Comparison of ENCODE assay signal across 14 cellular contexts in the genomic region with DNA sequence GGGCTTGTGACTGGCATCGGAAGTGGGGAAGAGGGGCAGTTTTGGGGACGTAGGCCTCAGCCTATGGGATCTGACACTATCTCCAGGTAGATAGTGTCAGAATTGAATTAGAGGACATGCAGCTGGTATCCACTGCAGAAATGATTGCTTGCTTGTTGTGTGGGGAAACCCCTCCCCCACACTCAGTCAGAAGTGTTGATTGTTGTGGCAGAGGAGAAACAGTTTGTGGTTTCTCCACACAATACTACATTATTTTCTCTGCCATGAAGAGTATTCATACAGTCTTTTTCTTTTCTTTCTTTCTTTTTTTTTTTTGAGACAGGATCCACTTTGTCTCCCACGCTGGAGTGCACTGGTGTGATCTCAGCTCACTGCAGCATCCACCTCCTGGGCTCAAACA.
DNase-seq lines count a peak whose midpoint lies in the region; ATAC-seq and TF ChIP-seq lines count a peak whose summit lies in the region.
"Had no signal": no experiment of that assay in that cellular context is flagged by ENCODE, and none has a peak within 500 bp of the region (broad histone marks: within the 10 kb centered on the region; RNA-seq: fewer than 3 reads in every experiment).

No MANE protein-coding gene starts in this region.

- no peaks in the 10 kb centered on the region for H4K20me1 ChIP-seq in BLaER1 treated with 17β-estradiol and CSF1 and Interleukin-3, amounts not matched to agents 10 nM and 100 nM

- H3K4me3 Mint-ChIP-seq in T-helper 17 cell, result no peak overlapping the region
- H3K4me3 Mint-ChIP-seq: H9 had no signal

- H3K4me1 Mint-ChIP-seq in T-helper 17 cell, result peaks cover 13% of the 10 kb centered on the region

- ATAC-seq in GM18868 (IDR thresholded peaks at IDR 0.05; ENCODE audit: unreplicated experiment) (peak; percentile 25), T-helper 17 cell (peak; percentile 67), mucosa of descending colon (no peak), HG02623 (IDR thresholded peaks at IDR 0.05; ENCODE audit: unreplicated experiment) (no peak)
- ATAC-seq: body of pancreas, gastrocnemius medialis had no signal

- H3K36me3 ChIP-seq in BLaER1 treated with 17β-estradiol and CSF1 and Interleukin-3, amounts not matched to agents 10 nM and 100 nM, result no peaks in the 10 kb centered on the region
- H3K36me3 ChIP-seq in mucosa of descending colon (ENCODE audit: low read depth), result no peaks in the 10 kb centered on the region
- H3K36me3 ChIP-seq: gastrocnemius medialis, MG63 had no signal

- no peak overlapping the region for H3K27ac Mint-ChIP-seq in T-helper 17 cell

- no peaks in the 10 kb centered on the region for H3K27me3 Mint-ChIP-seq in T-helper 17 cell

- H3K9me3 ChIP-seq in BLaER1 treated with 17β-estradiol and CSF1 and Interleukin-3, amounts not matched to agents 10 nM and 100 nM (replicated peaks in 1 of 11), result no peaks in the 10 kb centered on the region
- H3K9me3 ChIP-seq in T-helper 17 cell (ENCODE audit: control insufficient read depth, low read length, poor library complexity, severe bottlenecking), result no peaks in the 10 kb centered on the region
- no peaks in the 10 kb centered on the region for H3K9me3 ChIP-seq in mucosa of descending colon
- H3K9me3 ChIP-seq: body of pancreas, gastrocnemius medialis, MG63 had no signal

- no peaks in the 10 kb centered on the region for H3K36me3 Mint-ChIP-seq in T-helper 17 cell (ENCODE audit: low read depth)

- no peak for TF ChIP-seq CTCF in mucosa of descending colon (IDR thresholded peaks at IDR 0.05)

- DNase-seq in T-helper 17 cell (no peak), hippocampal formation (lab: John Stamatoyannopoulos, UW) (peak; percentile 7 to 12), mucosa of descending colon (no peak), A172 (ENCODE audit: low spot score) (no peak)
- DNase-seq: body of pancreas; effector CD4-positive, alpha-beta T cell; gastrocnemius medialis; H9; MG63; stimulated activated CD4-positive, alpha-beta T cell treated with anti-CD3 and anti-CD28 coated beads, Interleukin-2, amount 100 ng/mL, for 24 hours had no signal

- H3K4me1 ChIP-seq in BLaER1 treated with 17β-estradiol and CSF1 and Interleukin-3, amounts not matched to agents 10 nM and 100 nM, result peaks cover 13 to 41% (median 30%) of the 10 kb centered on the region in 10 experiments
- H3K4me1 ChIP-seq in mucosa of descending colon (ENCODE audit: low read depth), result no peaks in the 10 kb centered on the region

- no peak overlapping the region for H3K27ac ChIP-seq in BLaER1 treated with 17β-estradiol and CSF1 and Interleukin-3, amounts not matched to agents 10 nM and 100 nM
- H3K27ac ChIP-seq: body of pancreas, gastrocnemius medialis, SK-N-MC had no signal

- intact Hi-C loops in mucosa of descending colon (cut with DNase I, micrococcal nuclease), result no loop called here

- no peaks in the 10 kb centered on the region for H3K27me3 ChIP-seq in BLaER1 treated with 17β-estradiol and CSF1 and Interleukin-3, amounts not matched to agents 10 nM and 100 nM
- H3K27me3 ChIP-seq: body of pancreas, gastrocnemius medialis, MG63 had no signal

- H3K9ac ChIP-seq in BLaER1 treated with 17β-estradiol and CSF1 and Interleukin-3, amounts not matched to agents 10 nM and 100 nM, result no peak overlapping the region

- H3K4me2 ChIP-seq in BLaER1 treated with 17β-estradiol and CSF1 and Interleukin-3, amounts not matched to agents 10 nM and 100 nM, result peak overlapping the region in 10 of 11 experiments; percentile 9 to 53 (median 34); a peak in 14 of 22 replicates

- no peak overlapping the region for H3K4me3 ChIP-seq in BLaER1 treated with 17β-estradiol and CSF1 and Interleukin-3, amounts not matched to agents 10 nM and 100 nM
- no peak overlapping the region for H3K4me3 ChIP-seq in mucosa of descending colon
- H3K4me3 ChIP-seq: body of pancreas, gastrocnemius medialis, MG63, SK-N-MC had no signal

Comparison
In these comparisons a context has a peak if more than half of its experiments do, and no peak if none do; other contexts are left out.
1. ATAC-seq: peak in GM18868 (single experiment) and T-helper 17 cell (single experiment); none in mucosa of descending colon (single experiment) and HG02623 (single experiment).
2. DNase-seq: peak in hippocampal formation (2 of 2); none in T-helper 17 cell (0 of 3), mucosa of descending colon (0 of 3) and A172 (single experiment).